ENCODE assay signal across 8 cellular contexts in genomic region chr11:73178092-73178539, GRCh38. TPM values are rescaled to one million over a fixed set of nuclear protein-coding genes. Genes with fewer than 3 reads are reported as not detected.
DNase-seq lines count a peak whose midpoint lies in the region; ATAC-seq and TF ChIP-seq lines count a peak whose summit lies in the region.

No MANE protein-coding gene starts in this region.

- H3K27ac Mint-ChIP-seq in activated B cell treated with CpG ODN at 0.5 μM for 24 hours, result peak overlapping the region; percentile 87

- TF ChIP-seq CTCF in activated B cell treated with CpG ODN at 0.5 μM for 24 hours (IDR thresholded peaks at IDR 0.05), result peak; percentile 43

- DNase-seq in GF-D8 (lab: John Stamatoyannopoulos, UW), result peak; percentile 45
- peak; percentile 32 for DNase-seq in NCI-H2107 treated with DMSO at 0.1 percent for 48 hours (lab: John Stamatoyannopoulos, UW; ENCODE audit: unreplicated experiment)
- DNase-seq in activated B cell treated with CpG ODN at 0.5 μM for 24 hours, result peak; percentile 72
- peak; percentile 27 to 88 (median 68) for DNase-seq in caudate nucleus (lab: John Stamatoyannopoulos, UW)
- peak; percentile 69 to 71 for DNase-seq in stimulated activated CD4-positive, alpha-beta T cell treated with anti-CD3 and anti-CD28 coated beads, Interleukin-1b, Interleukin-23, amount 100 ng/mL, for 4 hours (ENCODE audit: low read depth in 2 of 2)

- H3K4me1 Mint-ChIP-seq in activated B cell treated with CpG ODN at 0.5 μM for 24 hours, result peaks cover 40% of the 10 kb centered on the region

- H3K27ac ChIP-seq in caudate nucleus (ENCODE audit: low read depth, low read length) (peak overlapping the region; percentile 72), layer of hippocampus (ENCODE audit: low read depth, low read length) (peak overlapping the region; percentile 72)

- no peaks in the 10 kb centered on the region for H3K27me3 ChIP-seq in layer of hippocampus (ENCODE audit: control insufficient read depth, insufficient read depth, low read length)

- H3K9me3 Mint-ChIP-seq in activated B cell treated with CpG ODN at 0.5 μM for 24 hours, result no peaks in the 10 kb centered on the region

- intact Hi-C loops in activated B cell treated with CpG ODN at 0.5 μM for 24 hours (cut with micrococcal nuclease), result loop anchor here (1.0 to 5.0 kb wide), 8 partner anchors 36 to 496 kb away; partner anchors contain the start of gene FCHSD2

- POLR2A ChIA-PET in activated B cell treated with CpG ODN at 0.5 μM for 24 hours (lab: Charles Lee), result interaction anchor here (0.5 to 5.3 kb wide), 18 partner anchors 11 to 362 kb away, joined by 3 to 145 read pairs (median 5); partner anchors contain the start of gene FCHSD2

- no peak overlapping the region for H3K4me3 Mint-ChIP-seq in activated B cell treated with CpG ODN at 0.5 μM for 24 hours

- H3K27me3 Mint-ChIP-seq in activated B cell treated with CpG ODN at 0.5 μM for 24 hours, result no peaks in the 10 kb centered on the region

- H3K36me3 Mint-ChIP-seq in activated B cell treated with CpG ODN at 0.5 μM for 24 hours (ENCODE audit: low read depth), result no peaks in the 10 kb centered on the region

- ATAC-seq in HG02610 (IDR thresholded peaks at IDR 0.05; ENCODE audit: unreplicated experiment), result peak; percentile 74
- ATAC-seq in activated B cell treated with CpG ODN at 0.5 μM for 24 hours (ENCODE audit: low read depth), result peak; percentile 94
- no peak for ATAC-seq in HG03457 (IDR thresholded peaks at IDR 0.05; ENCODE audit: unreplicated experiment)

- CTCF ChIA-PET in activated B cell treated with CpG ODN at 0.5 μM for 24 hours (lab: Charles Lee), result interaction anchor here (0.6 to 5.4 kb wide), 49 partner anchors 8 to 593 kb away, joined by 3 to 156 read pairs (median 6); partner anchors contain the start of genes FCHSD2 and STARD10

RNA-seq across cellular contexts. Expression of gene FCHSD2, which starts 36.0 kb away (rescaled TPM):
- 176 and 207 TPM in 2 replicates for total RNA-seq in activated B cell treated with CpG ODN at 0.5 μM for 24 hours

RNA-seq across cellular contexts. Expression of gene P2RY2, which starts 40.0 kb away (rescaled TPM):
- total RNA-seq in activated B cell treated with CpG ODN at 0.5 μM for 24 hours, result 0.22 and 0.42 TPM in 2 replicates
